8 cellular contexts compared by ENCODE assay signal in genomic region chr11:66328307-66329144, GRCh38. TPM values are rescaled to one million over a fixed set of nuclear protein-coding genes. Genes with fewer than 3 reads are reported as not detected.
DNase-seq lines count a peak whose midpoint lies in the region; ATAC-seq and TF ChIP-seq lines count a peak whose summit lies in the region.

No MANE protein-coding gene starts in this region.

- H3K4me3 ChIP-seq in AG10803 (ENCODE audit: low read length) = peak overlapping the region; percentile 2

- ATAC-seq in GM19467 (IDR thresholded peaks at IDR 0.05; ENCODE audit: unreplicated experiment) (peak; percentile 51), left ventricle myocardium superior (peak; percentile 75), HG02571 (IDR thresholded peaks at IDR 0.05; ENCODE audit: unreplicated experiment) (no peak)
- ATAC-seq in activated naive CD8-positive, alpha-beta T cell treated with anti-CD3 and anti-CD28 coated beads, Interleukin-2, amount 50 U/mL, for 24 hours = peak; percentile 83

- peaks cover 38% of the 10 kb centered on the region for H3K4me1 Mint-ChIP-seq in activated naive CD8-positive, alpha-beta T cell treated with anti-CD3 and anti-CD28 coated beads, Interleukin-2, amount 50 U/mL, for 24 hours

- DNase-seq in AG10803 (ENCODE audit: low read depth) (peak; percentile 75), NCI-H1092 (lab: John Stamatoyannopoulos, UW) (peak; percentile 60), SW480 (ENCODE audit: low spot score) (peak; percentile 80), left ventricle myocardium superior (peak; percentile 86), renal cortical epithelial cell (ENCODE audit: low read depth) (peak; percentile 30)
- DNase-seq in activated naive CD8-positive, alpha-beta T cell treated with anti-CD3 and anti-CD28 coated beads, Interleukin-2, amount 50 U/mL, for 24 hours = peak; percentile 87

- no peaks in the 10 kb centered on the region for H3K9me3 Mint-ChIP-seq in activated naive CD8-positive, alpha-beta T cell treated with anti-CD3 and anti-CD28 coated beads, Interleukin-2, amount 50 U/mL, for 24 hours

- peak overlapping the region; percentile 5 for H3K4me3 Mint-ChIP-seq in activated naive CD8-positive, alpha-beta T cell treated with anti-CD3 and anti-CD28 coated beads, Interleukin-2, amount 50 U/mL, for 24 hours

- H3K27me3 Mint-ChIP-seq in activated naive CD8-positive, alpha-beta T cell treated with anti-CD3 and anti-CD28 coated beads, Interleukin-2, amount 50 U/mL, for 24 hours = no peaks in the 10 kb centered on the region

- peak overlapping the region; percentile 63 for H3K27ac Mint-ChIP-seq in activated naive CD8-positive, alpha-beta T cell treated with anti-CD3 and anti-CD28 coated beads, Interleukin-2, amount 50 U/mL, for 24 hours

- peak; percentile 92 for TF ChIP-seq CTCF in AG10803 (conservative IDR thresholded peaks at IDR 0.05; ENCODE audit: low read length)

- H3K36me3 Mint-ChIP-seq in activated naive CD8-positive, alpha-beta T cell treated with anti-CD3 and anti-CD28 coated beads, Interleukin-2, amount 50 U/mL, for 24 hours (ENCODE audit: low read depth) = no peaks in the 10 kb centered on the region

- intact Hi-C loops in left ventricle myocardium superior (cut with micrococcal nuclease) = loop anchor here (1.0 kb wide), 1 partner anchor 16 kb away; no protein-coding TSS in a partner anchor

RNA-seq across cellular contexts. Expression of gene RIN1, which starts 7.7 kb away (rescaled TPM):
- total RNA-seq in left ventricle myocardium superior = 1.7 TPM
- 5.9 and 7.4 TPM in 2 replicates for total RNA-seq in renal cortical epithelial cell

RNA-seq across cellular contexts. Expression of gene CD248, which starts 11.7 kb away (rescaled TPM):
- 11.1 TPM for total RNA-seq in left ventricle myocardium superior
- total RNA-seq in renal cortical epithelial cell = under 0.01 TPM in 1 of 2 replicates, not detected in the other

RNA-seq across cellular contexts. Expression of gene BRMS1, which starts 16.4 kb away (rescaled TPM):
- total RNA-seq in left ventricle myocardium superior (14.7 TPM), renal cortical epithelial cell (50.1 and 74.1 TPM in 2 replicates)

RNA-seq across cellular contexts. Expression of gene B4GAT1, which starts 18.9 kb away (rescaled TPM):
- 55.1 TPM for total RNA-seq in left ventricle myocardium superior
- total RNA-seq in renal cortical epithelial cell = 20.7 and 32.2 TPM in 2 replicates

RNA-seq across cellular contexts. Expression of gene TMEM151A, which starts 36.8 kb away (rescaled TPM):
- total RNA-seq in left ventricle myocardium superior = 0.25 TPM
- total RNA-seq in renal cortical epithelial cell = 0.10 TPM in 1 of 2 replicates, not detected in the other

Comparison
In these comparisons a context has a peak if more than half of its experiments do, and no peak if none do; other contexts are left out.
1. DNase-seq: peak in every context shown above with its lines; median percentile 87 in activated naive CD8-positive, alpha-beta T cell treated with anti-CD3 and anti-CD28 coated beads, Interleukin-2, amount 50 U/mL, for 24 hours; 86 in left ventricle myocardium superior; 80 in SW480; 75 in AG10803; 60 in NCI-H1092; 30 in renal cortical epithelial cell.
2. RNA of gene CD248, which starts 11.7 kb away (total RNA-seq): 11.1 TPM in left ventricle myocardium superior (single experiment); under 0.01 TPM in renal cortical epithelial cell; every median in the first group is over 10 times any median in the second.